In genomic region chr5:142997586-142997985, GRCh38 we compare ENCODE assay signal across 18 cellular contexts.
"Had no signal": no experiment of that assay in that cellular context is flagged by ENCODE, and none has a peak within 500 bp of the region (broad histone marks: within the 10 kb centered on the region; RNA-seq: fewer than 3 reads in every experiment).

No MANE protein-coding gene starts in this region.

- H3K36me3 ChIP-seq: esophagus muscularis mucosa, gastroesophageal sphincter, left ventricle myocardium inferior, neural progenitor cell, ovary, thyroid gland had no signal

- H3K27me3 ChIP-seq: esophagus muscularis mucosa, gastroesophageal sphincter, heart left ventricle, neural progenitor cell, ovary, thyroid gland had no signal

- H3K4me3 ChIP-seq: esophagus muscularis mucosa, gastroesophageal sphincter, heart left ventricle, left ventricle myocardium inferior, neural progenitor cell, ovary, psoas muscle, skin epidermis, thyroid gland had no signal

- H3K9me3 Mint-ChIP-seq: activated CD4-positive, alpha-beta memory T cell treated with anti-CD3 and anti-CD28 coated beads for 36 hours; activated T-cell treated with anti-CD3 and anti-CD28 coated beads, Interleukin-2, amount 50 U/mL, for 4 hours; dendritic cell treated with granulocyte-macrophage colony-stimulating factor and Interleukin-4, amounts not matched to agents 40 ng/mL and 50 ng/mL, for 4 days; neural progenitor cell had no signal

- H3K27ac Mint-ChIP-seq: activated CD4-positive, alpha-beta memory T cell treated with anti-CD3 and anti-CD28 coated beads for 36 hours; activated CD4-positive, alpha-beta T cell treated with anti-CD3 and anti-CD28 coated beads for 36 hours; activated naive CD4-positive, alpha-beta T cell treated with anti-CD3 and anti-CD28 coated beads, Interleukin-2, amount 10 ng/mL, durations not matched to agents 7 days and 5 days; neural progenitor cell had no signal

- ATAC-seq: activated CD4-positive, alpha-beta T cell treated with anti-CD3 and anti-CD28 coated beads for 36 hours; activated T-cell treated with anti-CD3 and anti-CD28 coated beads, Interleukin-2, amount 50 U/mL, for 4 hours; gastroesophageal sphincter; heart left ventricle; psoas muscle; right cardiac atrium had no signal

- H3K4me3 Mint-ChIP-seq: activated CD4-positive, alpha-beta memory T cell treated with anti-CD3 and anti-CD28 coated beads for 36 hours; activated CD4-positive, alpha-beta T cell treated with anti-CD3 and anti-CD28 coated beads for 36 hours; activated naive CD4-positive, alpha-beta T cell treated with anti-CD3 and anti-CD28 coated beads, Interleukin-2, amount 10 ng/mL, durations not matched to agents 7 days and 5 days; activated T-cell treated with anti-CD3 and anti-CD28 coated beads, Interleukin-2, amount 50 U/mL, for 4 hours; dendritic cell treated with granulocyte-macrophage colony-stimulating factor and Interleukin-4, amounts not matched to agents 40 ng/mL and 50 ng/mL, for 4 days; neural progenitor cell had no signal

- H3K9ac ChIP-seq: neural progenitor cell had no signal

- H3K9me3 ChIP-seq: esophagus muscularis mucosa, gastroesophageal sphincter, heart left ventricle, left ventricle myocardium inferior, ovary, psoas muscle, thyroid gland had no signal

- H3K36me3 Mint-ChIP-seq: neural progenitor cell had no signal

- H2AFZ ChIP-seq: neural progenitor cell had no signal

- DNase-seq: activated CD4-positive, alpha-beta memory T cell treated with anti-CD3 and anti-CD28 coated beads for 36 hours; activated CD4-positive, alpha-beta T cell treated with anti-CD3 and anti-CD28 coated beads for 36 hours; activated CD8-positive, alpha-beta memory T cell treated with anti-CD3 and anti-CD28 coated beads, Interleukin-2, amount 50 U/mL, for 4 hours; activated naive CD4-positive, alpha-beta T cell treated with anti-CD3 and anti-CD28 coated beads, Interleukin-2, amount 10 ng/mL, durations not matched to agents 7 days and 5 days; activated T-cell treated with anti-CD3 and anti-CD28 coated beads, Interleukin-2, amount 50 U/mL, for 4 hours; effector CD8-positive, alpha-beta T cell; heart left ventricle; left ventricle myocardium inferior; ovary; psoas muscle; right cardiac atrium; SW 1271; thyroid gland had no signal

- H3K27me3 Mint-ChIP-seq: activated CD4-positive, alpha-beta memory T cell treated with anti-CD3 and anti-CD28 coated beads for 36 hours; activated CD4-positive, alpha-beta T cell treated with anti-CD3 and anti-CD28 coated beads for 36 hours; activated naive CD4-positive, alpha-beta T cell treated with anti-CD3 and anti-CD28 coated beads, Interleukin-2, amount 10 ng/mL, durations not matched to agents 7 days and 5 days; dendritic cell treated with granulocyte-macrophage colony-stimulating factor and Interleukin-4, amounts not matched to agents 40 ng/mL and 50 ng/mL, for 4 days had no signal

- H3K4me2 ChIP-seq: neural progenitor cell had no signal
